In genomic region chr1:145999321-146000024, GRCh38 we compare ENCODE assay signal across 8 cellular contexts. TPM values are rescaled to one million over a fixed set of nuclear protein-coding genes. Genes with fewer than 3 reads are reported as not detected.
DNase-seq lines count a peak whose midpoint lies in the region; ATAC-seq, FAIRE-seq and TF ChIP-seq lines count a peak whose summit lies in the region.

No MANE protein-coding gene starts in this region.

- FAIRE-seq in GM12891 (lab: Jason Lieb, UNC) = no peak

- ATAC-seq in omental fat pad (ENCODE audit: low FRiP score) (peak; percentile 47), HG03045 (IDR thresholded peaks at IDR 0.05; ENCODE audit: unreplicated experiment) (no peak), GM21528 (IDR thresholded peaks at IDR 0.05; ENCODE audit: low FRiP score, unreplicated experiment) (no peak)

- DNase-seq in DMS79 treated with DMSO at 0.1 percent for 48 hours (lab: John Stamatoyannopoulos, UW) = peak; percentile 96
- DNase-seq in NCI-H774 (lab: John Stamatoyannopoulos, UW) = peak; percentile 66
- peak; percentile 10 for DNase-seq in effector CD8-positive, alpha-beta T cell (lab: John Stamatoyannopoulos, UW)
- no peak for DNase-seq in omental fat pad (ENCODE audit: low spot score)
- DNase-seq in GM12891 (ENCODE audit: insufficient read length, low spot score) = no peak
- DNase-seq in T1000 (lab: John Stamatoyannopoulos, UW) = no peak

- TF ChIP-seq POLR2A in GM12891 (IDR thresholded peaks at IDR 0.05; ENCODE audit: low read depth, low read length) = no peak

- TF ChIP-seq CTCF in omental fat pad (IDR thresholded peaks at IDR 0.05) = no peak

TF ChIP-seq in GM12891, 5 proteins besides CTCF, POLR2A, EP300 and RAD21:
- no peak for TF ChIP-seq PAX5 (IDR thresholded peaks at IDR 0.05; ENCODE audit: insufficient read depth, low read length, severe bottlenecking)
- no peak for TF ChIP-seq POU2F2 (IDR thresholded peaks at IDR 0.05; ENCODE audit: low read depth, low read length)
- TF ChIP-seq TAF1 (IDR thresholded peaks at IDR 0.05; ENCODE audit: low read depth, low read length) = no peak
- TF ChIP-seq POLR2AphosphoS5 (IDR thresholded peaks at IDR 0.05; ENCODE audit: low read depth, low read length) = no peak
- TF ChIP-seq SPI1 (IDR thresholded peaks at IDR 0.05; ENCODE audit: low read depth, low read length) = no peak

RNA-seq across cellular contexts. Expression of gene TXNIP, which starts 3.1 kb away (rescaled TPM):
- total RNA-seq in omental fat pad = 1,000 to 10,000 TPM; 1,118 to 3,262 (median 1,971) TPM
- 129 TPM for polyA plus RNA-seq in GM12891 (2012; ENCODE audit: low read depth, missing spikeins)

RNA-seq across cellular contexts. Expression of gene HJV, which starts 22.1 kb away (rescaled TPM):
- total RNA-seq in omental fat pad = not detected
- polyA plus RNA-seq in GM12891 (2012; ENCODE audit: low read depth, missing spikeins) = not detected

RNA-seq across cellular contexts. Expression of gene POLR3GL, which starts 35.0 kb away (rescaled TPM):
- total RNA-seq in omental fat pad = 10 to 100 TPM; 19.0 to 31.4 (median 24.0) TPM
- 28.2 TPM for polyA plus RNA-seq in GM12891 (2012; ENCODE audit: low read depth, missing spikeins)

RNA-seq across cellular contexts. Expression of gene ANKRD34A, which starts 35.1 kb away (rescaled TPM):
- total RNA-seq in omental fat pad = 1 to 10 TPM in 1 of 4 donors, under 1 TPM in 3; 0.32 to 1.7 (median 0.58) TPM
- 1.5 TPM for polyA plus RNA-seq in GM12891 (2012; ENCODE audit: low read depth, missing spikeins)

RNA-seq across cellular contexts. Expression of gene LIX1L, which starts 41.7 kb away (rescaled TPM):
- total RNA-seq in omental fat pad = 10 to 100 TPM; 15.4 to 34.0 (median 28.3) TPM
- polyA plus RNA-seq in GM12891 (2012; ENCODE audit: low read depth, missing spikeins) = 6.1 TPM

Comparison
In these comparisons a context has a peak if more than half of its experiments do, and no peak if none do; other contexts are left out.
1. DNase-seq: peak in DMS79 treated with DMSO at 0.1 percent for 48 hours (single experiment), NCI-H774 (single experiment) and effector CD8-positive, alpha-beta T cell (single experiment); none in omental fat pad (single experiment), GM12891 (single experiment) and T1000 (single experiment).